Comparison of ENCODE assay signal across 6 cellular contexts in genomic region chr15:28652538-28652937, GRCh38. TPM values are rescaled to one million over a fixed set of nuclear protein-coding genes. Genes with fewer than 3 reads are reported as not detected.
"Had no signal": no experiment of that assay in that cellular context is flagged by ENCODE, and none has a peak within 500 bp of the region (broad histone marks: within the 10 kb centered on the region; RNA-seq: fewer than 3 reads in every experiment).

No MANE protein-coding gene starts in this region.

RNA-seq across cellular contexts. Expression of gene GOLGA8M, which starts 59.7 kb away (rescaled TPM):
- total RNA-seq: M059J, NCI-H460, OCI-LY7, PC-9, RPMI7951 had no signal
- polyA plus RNA-seq: SK-N-SH had no signal
